15 cellular contexts compared by ENCODE assay signal in genomic region chr18:39913790-39914366, GRCh38.
A peak's percentile ranks its signal among the peaks of the same experiment; 100 is the strongest.
DNase-seq lines count a peak whose midpoint lies in the region; ATAC-seq and TF ChIP-seq lines count a peak whose summit lies in the region.
"Had no signal": no experiment of that assay in that cellular context is flagged by ENCODE, and none has a peak within 500 bp of the region (broad histone marks: within the 10 kb centered on the region; RNA-seq: fewer than 3 reads in every experiment).

No MANE protein-coding gene starts in this region.

- no peak overlapping the region for H3K9ac ChIP-seq in mammary epithelial cell (ENCODE audit: insufficient read depth, low read length)
- H3K9ac ChIP-seq: BLaER1 treated with 17β-estradiol and CSF1 and Interleukin-3, amounts not matched to agents 10 nM and 100 nM; GM23248 had no signal

- no TSS peak for BruUV-seq in mammary epithelial cell (replicated peaks; lab: Mats Ljungman, UMichigan)

- H3K36me3 ChIP-seq in mammary epithelial cell (ENCODE audit: insufficient read depth, low read length), result no peaks in the 10 kb centered on the region
- H3K36me3 ChIP-seq in breast epithelium, result no peaks in the 10 kb centered on the region
- H3K36me3 ChIP-seq: BLaER1 treated with 17β-estradiol and CSF1 and Interleukin-3, amounts not matched to agents 10 nM and 100 nM had no signal

- intact Hi-C loops in mammary epithelial cell (cut with micrococcal nuclease), result no loop called here
- intact Hi-C loops in breast epithelium (cut with DNase I; ENCODE audit: low total_unique reads), result no loop called here

- TF ChIP-seq CTCF in mammary epithelial cell (conservative IDR thresholded peaks at IDR 0.05 in 1 of 2, IDR thresholded peaks at IDR 0.05 in 1 of 2; ENCODE audit: extremely low read depth in 1 of 2, insufficient read depth in 1 of 2, low read depth in 1 of 2, low read length in 2 of 2) (no peak), breast epithelium (IDR thresholded peaks at IDR 0.05) (no peak), nephron progenitor cell (IDR thresholded peaks at IDR 0.05) (no peak), retinal pigment epithelial cell (conservative IDR thresholded peaks at IDR 0.05; ENCODE audit: low read depth, low read length) (no peak)

- H3K79me2 ChIP-seq in mammary epithelial cell (ENCODE audit: insufficient read depth, low read length), result no peaks in the 10 kb centered on the region

- no peaks in the 10 kb centered on the region for H3K27me3 ChIP-seq in mammary epithelial cell (ENCODE audit: insufficient read depth, low read length)
- H3K27me3 ChIP-seq in breast epithelium, result no peaks in the 10 kb centered on the region
- H3K27me3 ChIP-seq: BLaER1 treated with 17β-estradiol and CSF1 and Interleukin-3, amounts not matched to agents 10 nM and 100 nM had no signal

- peaks cover 15% of the 10 kb centered on the region for H3K36me3 Mint-ChIP-seq in nephron progenitor cell (ENCODE audit: low read depth)
- H3K36me3 Mint-ChIP-seq in effector memory CD8-positive, alpha-beta T cell (ENCODE audit: insufficient read depth), result no peaks in the 10 kb centered on the region
- H3K36me3 Mint-ChIP-seq in activated naive CD4-positive, alpha-beta T cell treated with anti-CD3 and anti-CD28 coated beads, Interleukin-2, amount 10 ng/mL, durations not matched to agents 7 days and 5 days, result no peaks in the 10 kb centered on the region
- H3K36me3 Mint-ChIP-seq: CD4-positive, CD25-positive, alpha-beta regulatory T cell had no signal

- H3K4me3 ChIP-seq in mammary epithelial cell (replicated peaks in 1 of 3; ENCODE audit: insufficient read depth in 1 of 3, low read depth in 2 of 3, low read length in 3 of 3) (peak overlapping the region in 1 of 3 experiments; percentile 14), breast epithelium (no peak overlapping the region), retinal pigment epithelial cell (ENCODE audit: low read length) (peak overlapping the region; percentile 16)
- H3K4me3 ChIP-seq: BLaER1 treated with 17β-estradiol and CSF1 and Interleukin-3, amounts not matched to agents 10 nM and 100 nM; GM12878; GM23248 had no signal

- peak overlapping the region; percentile 90 for H3K27ac Mint-ChIP-seq in nephron progenitor cell
- no peak overlapping the region for H3K27ac Mint-ChIP-seq in effector memory CD8-positive, alpha-beta T cell
- H3K27ac Mint-ChIP-seq in activated naive CD4-positive, alpha-beta T cell treated with anti-CD3 and anti-CD28 coated beads, Interleukin-2, amount 10 ng/mL, durations not matched to agents 7 days and 5 days, result no peak overlapping the region
- H3K27ac Mint-ChIP-seq: CD4-positive, CD25-positive, alpha-beta regulatory T cell had no signal

- H3K9me3 ChIP-seq in mammary epithelial cell (replicated peaks; ENCODE audit: insufficient read depth, low read length) (no peaks in the 10 kb centered on the region), breast epithelium (no peaks in the 10 kb centered on the region)

- no peaks in the 10 kb centered on the region for H3K27me3 Mint-ChIP-seq in nephron progenitor cell (ENCODE audit: low read depth, poor library complexity)
- H3K27me3 Mint-ChIP-seq in effector memory CD8-positive, alpha-beta T cell, result no peaks in the 10 kb centered on the region
- no peaks in the 10 kb centered on the region for H3K27me3 Mint-ChIP-seq in activated naive CD4-positive, alpha-beta T cell treated with anti-CD3 and anti-CD28 coated beads, Interleukin-2, amount 10 ng/mL, durations not matched to agents 7 days and 5 days
- H3K27me3 Mint-ChIP-seq: CD4-positive, CD25-positive, alpha-beta regulatory T cell had no signal

- H3K27ac ChIP-seq in mammary epithelial cell (ENCODE audit: insufficient read depth, low read depth, low read length) (no peak overlapping the region), breast epithelium (no peak overlapping the region)
- H3K27ac ChIP-seq: BLaER1 treated with 17β-estradiol and CSF1 and Interleukin-3, amounts not matched to agents 10 nM and 100 nM; GM23248 had no signal

- CTCF ChIA-PET in mammary epithelial cell (lab: Charles Lee; ENCODE audit: low non-redundant PET), result interaction anchor here (0.7 kb wide), 1 partner anchor 70 kb away, joined by 3 read pairs; no protein-coding TSS in a partner anchor
- CTCF ChIA-PET in activated naive CD4-positive, alpha-beta T cell treated with anti-CD3 and anti-CD28 coated beads, Interleukin-2, amount 10 ng/mL, durations not matched to agents 7 days and 5 days (lab: Charles Lee), result no interaction called here

- DNase-seq in mammary epithelial cell (peak; percentile 27), breast epithelium (ENCODE audit: low spot score in 2 of 2) (no peak), nephron progenitor cell (no peak), retinal pigment epithelial cell (ENCODE audit: low read depth) (peak; percentile 7)
- DNase-seq in effector memory CD8-positive, alpha-beta T cell, result no peak
- no peak for DNase-seq in activated CD4-positive, alpha-beta T cell treated with anti-CD3 and anti-CD28 coated beads for 4 hours
- no peak for DNase-seq in activated naive CD4-positive, alpha-beta T cell treated with anti-CD3 and anti-CD28 coated beads, Interleukin-2, amount 10 ng/mL, durations not matched to agents 7 days and 5 days
- DNase-seq: 8988T; Calu3; CD4-positive, CD25-positive, alpha-beta regulatory T cell; DMS79; GM23248 had no signal

- in situ Hi-C loops in mammary epithelial cell (cut with MboI; ENCODE audit: low sequenced_read_pairs in 2 of 2), result no loop called here

- H3K4me1 ChIP-seq in mammary epithelial cell (ENCODE audit: insufficient read depth, low read length), result peaks cover 6% of the 10 kb centered on the region
- no peaks in the 10 kb centered on the region for H3K4me1 ChIP-seq in breast epithelium
- H3K4me1 ChIP-seq: BLaER1 treated with 17β-estradiol and CSF1 and Interleukin-3, amounts not matched to agents 10 nM and 100 nM had no signal

- peaks cover 40% of the 10 kb centered on the region for H3K4me1 Mint-ChIP-seq in nephron progenitor cell
- no peaks in the 10 kb centered on the region for H3K4me1 Mint-ChIP-seq in effector memory CD8-positive, alpha-beta T cell (ENCODE audit: low read depth in 2 of 2)
- no peaks in the 10 kb centered on the region for H3K4me1 Mint-ChIP-seq in activated naive CD4-positive, alpha-beta T cell treated with anti-CD3 and anti-CD28 coated beads, Interleukin-2, amount 10 ng/mL, durations not matched to agents 7 days and 5 days
- H3K4me1 Mint-ChIP-seq: CD4-positive, CD25-positive, alpha-beta regulatory T cell had no signal

- peak; percentile 62 for ATAC-seq in esophagus mucosa
- ATAC-seq in effector memory CD8-positive, alpha-beta T cell (replicated peaks), result no peak
- ATAC-seq: GM12878 had no signal

- H3K4me3 Mint-ChIP-seq in nephron progenitor cell, result peak overlapping the region; percentile 35
- no peak overlapping the region for H3K4me3 Mint-ChIP-seq in effector memory CD8-positive, alpha-beta T cell
- no peak overlapping the region for H3K4me3 Mint-ChIP-seq in activated naive CD4-positive, alpha-beta T cell treated with anti-CD3 and anti-CD28 coated beads, Interleukin-2, amount 10 ng/mL, durations not matched to agents 7 days and 5 days
- H3K4me3 Mint-ChIP-seq: CD4-positive, CD25-positive, alpha-beta regulatory T cell had no signal

- H3K4me2 ChIP-seq in mammary epithelial cell (ENCODE audit: insufficient read depth, low read depth, low read length), result peak overlapping the region; percentile 53
- H3K4me2 ChIP-seq: BLaER1 treated with 17β-estradiol and CSF1 and Interleukin-3, amounts not matched to agents 10 nM and 100 nM had no signal

- no peak for TF ChIP-seq POLR2A in breast epithelium (IDR thresholded peaks at IDR 0.05)

- dilution Hi-C loops in mammary epithelial cell (cut with HindIII; ENCODE audit: low sequenced_read_pairs), result no loop called here

- 0% methylated on average over 4 of the region's 4 CpGs for WGBS in mammary epithelial cell (ENCODE audit: low coverage, missing lambda C conversion rate)

- no peaks in the 10 kb centered on the region for H4K20me1 ChIP-seq in mammary epithelial cell (ENCODE audit: insufficient read depth, low read length)
- H4K20me1 ChIP-seq: BLaER1 treated with 17β-estradiol and CSF1 and Interleukin-3, amounts not matched to agents 10 nM and 100 nM had no signal

- peaks cover 30% of the 10 kb centered on the region for H3K9me3 Mint-ChIP-seq in nephron progenitor cell
- H3K9me3 Mint-ChIP-seq in effector memory CD8-positive, alpha-beta T cell, result peaks cover 9 to 43% of the 10 kb centered on the region in 2 donors
- H3K9me3 Mint-ChIP-seq in activated naive CD4-positive, alpha-beta T cell treated with anti-CD3 and anti-CD28 coated beads, Interleukin-2, amount 10 ng/mL, durations not matched to agents 7 days and 5 days, result peaks cover 2% of the 10 kb centered on the region

- H2AFZ ChIP-seq in mammary epithelial cell (ENCODE audit: low read depth, low read length), result peak overlapping the region; percentile 78
- H2AFZ ChIP-seq: GM23248 had no signal

Comparison
In these comparisons a context has a peak if more than half of its experiments do, and no peak if none do; other contexts are left out.
1. DNase-seq: peak in mammary epithelial cell (single experiment) and retinal pigment epithelial cell (single experiment); none in breast epithelium (0 of 2), nephron progenitor cell (single experiment), effector memory CD8-positive, alpha-beta T cell (0 of 3), activated CD4-positive, alpha-beta T cell treated with anti-CD3 and anti-CD28 coated beads for 4 hours (0 of 2) and activated naive CD4-positive, alpha-beta T cell treated with anti-CD3 and anti-CD28 coated beads, Interleukin-2, amount 10 ng/mL, durations not matched to agents 7 days and 5 days (single experiment).